Comparison of ENCODE assay signal across 20 cellular contexts in the genomic region with DNA sequence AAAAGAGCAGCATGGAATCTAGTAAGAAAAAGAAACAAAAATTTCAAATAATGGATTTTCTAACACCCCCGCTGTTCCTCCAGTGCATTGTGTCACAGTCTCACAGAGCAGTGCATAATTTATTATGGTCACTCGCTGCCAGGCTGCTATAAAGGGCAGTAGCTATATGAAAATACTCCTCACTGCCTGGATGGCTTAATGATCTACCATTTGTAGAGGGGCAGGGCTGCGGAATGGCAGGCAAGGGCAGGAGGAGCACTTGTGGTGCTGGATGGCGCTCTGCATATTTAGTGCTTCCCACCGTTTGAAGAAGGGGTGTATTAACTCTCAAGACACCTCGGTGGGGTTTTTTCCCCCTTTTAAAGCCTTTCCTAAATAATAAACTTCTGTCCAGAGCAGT.
"Had no signal": no experiment of that assay in that cellular context is flagged by ENCODE, and none has a peak within 500 bp of the region (broad histone marks: within the 10 kb centered on the region; RNA-seq: fewer than 3 reads in every experiment).

No MANE protein-coding gene starts in this region.

- H3K4me2 ChIP-seq: hepatocyte had no signal

- ATAC-seq: activated CD4-positive, CD25-positive, alpha-beta regulatory T cell treated with anti-CD3 and anti-CD28 coated beads, Interleukin-2, amount 50 U/mL, for 24 hours; activated CD8-positive, alpha-beta T cell treated with anti-CD3 and anti-CD28 coated beads, Interleukin-2, amount 10 ng/mL, durations not matched to agents 7 days and 5 days; activated naive CD8-positive, alpha-beta T cell treated with anti-CD3 and anti-CD28 coated beads, Interleukin-2, amount 50 U/mL, for 24 hours; left lung; pancreas had no signal

- H3K36me3 ChIP-seq: pancreas had no signal

- H3K9me3 ChIP-seq: left lung, pancreas had no signal

- H2AFZ ChIP-seq: hepatocyte had no signal

- H3K27ac Mint-ChIP-seq: activated CD4-positive, alpha-beta T cell treated with anti-CD3 and anti-CD28 coated beads, Interleukin-2, amount 10 ng/mL, durations not matched to agents 7 days and 5 days; activated CD8-positive, alpha-beta T cell treated with anti-CD3 and anti-CD28 coated beads, Interleukin-2, amount 10 ng/mL, durations not matched to agents 7 days and 5 days; activated naive CD8-positive, alpha-beta T cell treated with anti-CD3 and anti-CD28 coated beads, Interleukin-2, amount 50 U/mL, for 24 hours; activated T-cell treated with anti-CD3 and anti-CD28 coated beads, Interleukin-2, amount 50 U/mL, for 24 hours; activated T-helper 2 cell treated with anti-CD3 and anti-CD28 coated beads, Interferon-gamma antibody, Interleukin-2, Interleukin-4, amounts not matched to agents 10 μg/mL and 5 μg/mL and 100 μg/mL, durations not matched to agents 14 hours and 24 hours and 36 hours had no signal

- H3K4me1 ChIP-seq: left lung, pancreas had no signal

- H3K9me3 Mint-ChIP-seq: activated CD4-positive, alpha-beta T cell treated with anti-CD3 and anti-CD28 coated beads, Interleukin-2, amount 10 ng/mL, durations not matched to agents 7 days and 5 days; activated naive CD8-positive, alpha-beta T cell treated with anti-CD3 and anti-CD28 coated beads, Interleukin-2, amount 50 U/mL, for 24 hours; activated T-cell treated with anti-CD3 and anti-CD28 coated beads, Interleukin-2, amount 50 U/mL, for 24 hours; activated T-helper 2 cell treated with anti-CD3 and anti-CD28 coated beads, Interferon-gamma antibody, Interleukin-2, Interleukin-4, amounts not matched to agents 10 μg/mL and 5 μg/mL and 100 μg/mL, durations not matched to agents 14 hours and 24 hours and 36 hours had no signal

- H3K27me3 Mint-ChIP-seq: activated CD4-positive, alpha-beta T cell treated with anti-CD3 and anti-CD28 coated beads, Interleukin-2, amount 10 ng/mL, durations not matched to agents 7 days and 5 days; activated naive CD8-positive, alpha-beta T cell treated with anti-CD3 and anti-CD28 coated beads, Interleukin-2, amount 50 U/mL, for 24 hours; activated T-cell treated with anti-CD3 and anti-CD28 coated beads, Interleukin-2, amount 50 U/mL, for 24 hours had no signal

- H3K27ac ChIP-seq: hepatocyte, left lung, pancreas had no signal

- H3K4me3 Mint-ChIP-seq: activated CD4-positive, alpha-beta T cell treated with anti-CD3 and anti-CD28 coated beads, Interleukin-2, amount 10 ng/mL, durations not matched to agents 7 days and 5 days; activated CD8-positive, alpha-beta T cell treated with anti-CD3 and anti-CD28 coated beads, Interleukin-2, amount 10 ng/mL, durations not matched to agents 7 days and 5 days; activated naive CD8-positive, alpha-beta T cell treated with anti-CD3 and anti-CD28 coated beads, Interleukin-2, amount 50 U/mL, for 24 hours; activated T-cell treated with anti-CD3 and anti-CD28 coated beads, Interleukin-2, amount 50 U/mL, for 24 hours had no signal

- H3K27me3 ChIP-seq: hepatocyte, left lung, pancreas had no signal

- DNase-seq: activated CD4-positive, alpha-beta T cell treated with anti-CD3 and anti-CD28 coated beads, Interleukin-2, amount 10 ng/mL, durations not matched to agents 7 days and 5 days; activated CD8-positive, alpha-beta T cell treated with anti-CD3 and anti-CD28 coated beads, Interleukin-2, amount 10 ng/mL, durations not matched to agents 7 days and 5 days; activated naive CD4-positive, alpha-beta T cell treated with Interleukin-2 at 50 U/mL for 16 hours; activated naive CD8-positive, alpha-beta T cell treated with anti-CD3 and anti-CD28 coated beads, Interleukin-2, amount 50 U/mL, for 24 hours; activated T-cell treated with anti-CD3 and anti-CD28 coated beads, Interleukin-2, amount 50 U/mL, for 24 hours; aorta; cerebellar nuclear complex; effector memory CD4-positive, alpha-beta T cell; left lung; midbrain; stimulated activated CD4-positive, alpha-beta T cell treated with anti-CD3 and anti-CD28 coated beads, Interleukin-12 subunit alpha, Interleukin-12 subunit beta, amount 100 ng/mL, for 4 hours; stimulated activated CD4-positive, alpha-beta T cell treated with anti-CD3 and anti-CD28 coated beads, Interleukin-1b, Interleukin-23, amount 100 ng/mL, for 48 hours; stimulated activated naive CD4-positive, alpha-beta T cell treated with Interleukin-2 at 50 U/mL for 16 hours; T-helper 1 cell; T-helper 9 cell; trophoblast cell had no signal

- H3K4me3 ChIP-seq: hepatocyte, left lung, pancreas had no signal
